In genomic region chr18:35972197-35973000, GRCh38 we compare ENCODE assay signal across 8 cellular contexts.
DNase-seq lines count a peak whose midpoint lies in the region; ATAC-seq and TF ChIP-seq lines count a peak whose summit lies in the region.

TSS of gene RMP24 (plus strand) at chr18:35972679.

- H3K9me3 Mint-ChIP-seq in activated T-cell treated with anti-CD3 and anti-CD28 coated beads, Interleukin-2, amount 50 U/mL, for 4 hours, result no peaks in the 10 kb centered on the region

- H3K36me3 ChIP-seq in PC-3 (ENCODE audit: low read depth, low read length), result peaks cover 6% of the 10 kb centered on the region; the same call in 1 of the 2 replicates
- H3K36me3 ChIP-seq in esophagus muscularis mucosa, result peaks cover 10 to 25% (median 23%) of the 10 kb centered on the region in 4 donors
- H3K36me3 ChIP-seq in muscle layer of duodenum (ENCODE audit: control insufficient read depth in 1 of 2, insufficient read depth in 2 of 2, low read length in 2 of 2), result peaks cover 14 to 15% of the 10 kb centered on the region in 2 donors

- POLR2A ChIA-PET in PC-3 (lab: Charles Lee; ENCODE audit: unreplicated experiment), result interaction anchor here (0.6 to 0.9 kb wide), 2 partner anchors 34 to 356 kb away, joined by 5 to 6 read pairs; no protein-coding TSS in a partner anchor

- peak within 1 kb of the TSS; percentile 67 for H2AFZ ChIP-seq in PC-3 (ENCODE audit: low read length)

- no peak for TF ChIP-seq EP300 in esophagus muscularis mucosa (IDR thresholded peaks at IDR 0.05)

- H3K36me3 Mint-ChIP-seq in activated T-cell treated with anti-CD3 and anti-CD28 coated beads, Interleukin-2, amount 50 U/mL, for 4 hours (ENCODE audit: insufficient read depth), result peaks cover 20% of the 10 kb centered on the region

- TF ChIP-seq POLR2A in esophagus muscularis mucosa (IDR thresholded peaks at IDR 0.05; ENCODE audit: low read depth), result no peak

- DNase-seq in DMS53 (lab: John Stamatoyannopoulos, UW) (peak; percentile 99), PC-3 (peak; percentile 79), esophagus muscularis mucosa (ENCODE audit: extremely low spot score) (peak; percentile 98)
- DNase-seq in Jurkat, Clone E6-1 (ENCODE audit: low read depth, low spot score), result peak; percentile 95
- DNase-seq in activated T-cell treated with anti-CD3 and anti-CD28 coated beads, Interleukin-2, amount 50 U/mL, for 4 hours, result peak; percentile 87
- peak; percentile 90 for DNase-seq in stimulated activated CD8-positive, alpha-beta memory T cell treated with anti-CD3 and anti-CD28 coated beads, Interleukin-7, amount 100 ng/mL, for 24 hours (ENCODE audit: low read depth)

- H4K20me1 ChIP-seq in PC-3 (ENCODE audit: low read length), result no peaks in the 10 kb centered on the region

- CTCF ChIA-PET in PC-3 (lab: Charles Lee), result interaction anchor here (0.7 kb wide), 1 partner anchor 408 kb away, joined by 8 read pairs; no protein-coding TSS in a partner anchor

- H3K27ac ChIP-seq in PC-3 (ENCODE audit: low read length) (peak within 1 kb of the TSS; percentile 51; the same call in 1 of the 2 replicates), esophagus muscularis mucosa (replicated peaks in 1 of 4) (peak within 1 kb of the TSS; percentile 87 to 94 (median 92)), muscle layer of duodenum (ENCODE audit: low read length) (peak within 1 kb of the TSS; percentile 93)

- H3K4me3 Mint-ChIP-seq in activated T-cell treated with anti-CD3 and anti-CD28 coated beads, Interleukin-2, amount 50 U/mL, for 4 hours, result peak within 1 kb of the TSS; percentile 98

- TF ChIP-seq CTCF in PC-3 (conservative IDR thresholded peaks at IDR 0.05; ENCODE audit: low read depth, low read length), result no peak
- TF ChIP-seq CTCF in esophagus muscularis mucosa (IDR thresholded peaks at IDR 0.05), result no peak

- peak within 1 kb of the TSS; percentile 95 for H3K4me3 ChIP-seq in Jurkat, Clone E6-1 (ENCODE audit: low read length)
- peak within 1 kb of the TSS; percentile 84 for H3K4me3 ChIP-seq in PC-3 (ENCODE audit: low read length)
- peak within 1 kb of the TSS; percentile 75 to 94 (median 86) for H3K4me3 ChIP-seq in esophagus muscularis mucosa
- peak within 1 kb of the TSS; percentile 95 to 96 for H3K4me3 ChIP-seq in muscle layer of duodenum (ENCODE audit: low read depth in 1 of 2, low read length in 2 of 2)

- H3K4me1 ChIP-seq in PC-3 (ENCODE audit: insufficient read depth, low read length) (no peaks in the 10 kb centered on the region), esophagus muscularis mucosa (peaks cover 12 to 28% (median 26%) of the 10 kb centered on the region in 4 donors), muscle layer of duodenum (ENCODE audit: control insufficient read depth in 1 of 2, insufficient read depth in 2 of 2, low read length in 2 of 2) (peaks cover 6 to 23% of the 10 kb centered on the region in 2 donors)

- no peaks in the 10 kb centered on the region for H3F3A ChIP-seq in PC-3 (ENCODE audit: low read length, unreplicated experiment)

- ATAC-seq in GM21717 (IDR thresholded peaks at IDR 0.05; ENCODE audit: unreplicated experiment) (peak; percentile 94), PC-3 (peak; percentile 94)
- ATAC-seq in activated T-cell treated with anti-CD3 and anti-CD28 coated beads, Interleukin-2, amount 50 U/mL, for 4 hours, result peak; percentile 92 to 94

- no peaks in the 10 kb centered on the region for H3K9me2 ChIP-seq in PC-3 (replicated peaks; ENCODE audit: low read length)

- no TSS peak for BruUV-seq in PC-3 (replicated peaks; lab: Mats Ljungman, UMichigan)

- peaks cover 24% of the 10 kb centered on the region for H3K79me2 ChIP-seq in PC-3 (ENCODE audit: low read length)

- peak within 1 kb of the TSS; percentile 92 for H3K4me2 ChIP-seq in PC-3 (ENCODE audit: low read length)

- peak within 1 kb of the TSS; percentile 87 for H3K9ac ChIP-seq in PC-3 (ENCODE audit: low read length)

- peaks cover 58% of the 10 kb centered on the region for H3K4me1 Mint-ChIP-seq in activated T-cell treated with anti-CD3 and anti-CD28 coated beads, Interleukin-2, amount 50 U/mL, for 4 hours (ENCODE audit: low read depth)

- H3K9me3 ChIP-seq in PC-3 (ENCODE audit: low read length) (no peaks in the 10 kb centered on the region), esophagus muscularis mucosa (no peaks in the 10 kb centered on the region), muscle layer of duodenum (ENCODE audit: control insufficient read depth in 1 of 2, low read length in 2 of 2) (no peaks in the 10 kb centered on the region)

- WGBS in esophagus muscularis mucosa, result under 1% methylated on average over 32 of the region's 73 CpGs

- intact Hi-C loops in PC-3 (cut with micrococcal nuclease) (loop anchor here (1.0 to 5.0 kb wide), 2 partner anchors 216 to 390 kb away; partner anchors contain the start of gene GALNT1), esophagus muscularis mucosa (cut with DNase I) (loop anchor here (5.0 kb wide), 1 partner anchor 95 kb away; the partner anchor contains the start of gene RPRD1A)

- H3K27me3 Mint-ChIP-seq in activated T-cell treated with anti-CD3 and anti-CD28 coated beads, Interleukin-2, amount 50 U/mL, for 4 hours (ENCODE audit: low read depth), result no peaks in the 10 kb centered on the region

- no peaks in the 10 kb centered on the region for H3K27me3 ChIP-seq in PC-3 (ENCODE audit: low read length)
- H3K27me3 ChIP-seq in esophagus muscularis mucosa, result no peaks in the 10 kb centered on the region
- no peaks in the 10 kb centered on the region for H3K27me3 ChIP-seq in muscle layer of duodenum (ENCODE audit: low read depth, low read length)

Comparison
In these comparisons a context has a peak if more than half of its experiments do, and no peak if none do; other contexts are left out.
1. Peak in every context shown above with its lines: DNase-seq, ATAC-seq, H3K4me3 ChIP-seq and H3K27ac ChIP-seq.